28 cellular contexts compared by ENCODE assay signal in genomic region chr6:15487262-15487661, GRCh38.
DNase-seq lines count a peak whose midpoint lies in the region; ATAC-seq and TF ChIP-seq lines count a peak whose summit lies in the region.
"Had no signal": no experiment of that assay in that cellular context is flagged by ENCODE, and none has a peak within 500 bp of the region (broad histone marks: within the 10 kb centered on the region; RNA-seq: fewer than 3 reads in every experiment).

No MANE protein-coding gene starts in this region.

- peaks cover 0 to 27% (median 0%) of the 10 kb centered on the region in 3 experiments for H3K36me3 ChIP-seq in naive thymus-derived CD4-positive, alpha-beta T cell (ENCODE audit: control insufficient read depth in 2 of 3, insufficient read depth in 3 of 3, low read length in 3 of 3)
- H3K36me3 ChIP-seq: MG63 had no signal

- H3K4me1 ChIP-seq in naive thymus-derived CD4-positive, alpha-beta T cell (ENCODE audit: control insufficient read depth in 2 of 2, insufficient read depth in 2 of 2, low read length in 2 of 2): peaks cover 0 to 11% of the 10 kb centered on the region in 2 donors
- H3K4me1 ChIP-seq: Caco-2 had no signal

- H3K9me3 ChIP-seq in naive thymus-derived CD4-positive, alpha-beta T cell (ENCODE audit: control insufficient read depth in 2 of 3, low read length in 3 of 3): no peaks in the 10 kb centered on the region
- H3K9me3 ChIP-seq: BLaER1, Caco-2, MG63 had no signal

- peaks cover 18% of the 10 kb centered on the region for H3K4me1 Mint-ChIP-seq in T-helper 1 cell treated with Interleukin-12 subunit alpha and Interleukin-12 subunit beta and Interleukin-4 antibody, amounts not matched to agents 30 μg/mL and 1 μg/mL, for 36 hours (ENCODE audit: low read depth)
- H3K4me1 Mint-ChIP-seq in stimulated activated naive CD8-positive, alpha-beta T cell treated with anti-CD3 and anti-CD28 coated beads, Interleukin-15, Interleukin-2, amounts not matched to agents 100 ng/mL and 50 ng/mL, for 24 hours (ENCODE audit: low read depth): peaks cover 59% of the 10 kb centered on the region
- peaks cover 24 to 72% (median 52%) of the 10 kb centered on the region in 7 donors for H3K4me1 Mint-ChIP-seq in naive thymus-derived CD4-positive, alpha-beta T cell

- intact Hi-C loops in naive thymus-derived CD4-positive, alpha-beta T cell (cut with micrococcal nuclease): no loop called here

- ATAC-seq in stimulated activated naive CD8-positive, alpha-beta T cell treated with anti-CD3 and anti-CD28 coated beads, Interleukin-15, Interleukin-2, amounts not matched to agents 100 U/mL and 50 U/mL, for 24 hours: no peak
- no peak for ATAC-seq in naive thymus-derived CD4-positive, alpha-beta T cell
- ATAC-seq in GM21423 (IDR thresholded peaks at IDR 0.05; ENCODE audit: unreplicated experiment): no peak
- ATAC-seq: GM12878, HCT116, HepG2, K562 had no signal

- no peak overlapping the region for H3K4me3 Mint-ChIP-seq in T-helper 1 cell treated with Interleukin-12 subunit alpha and Interleukin-12 subunit beta and Interleukin-4 antibody, amounts not matched to agents 30 μg/mL and 1 μg/mL, for 36 hours
- no peak overlapping the region for H3K4me3 Mint-ChIP-seq in stimulated activated naive CD8-positive, alpha-beta T cell treated with anti-CD3 and anti-CD28 coated beads, Interleukin-15, Interleukin-2, amounts not matched to agents 100 ng/mL and 50 ng/mL, for 24 hours
- H3K4me3 Mint-ChIP-seq in naive thymus-derived CD4-positive, alpha-beta T cell: no peak overlapping the region
- H3K4me3 Mint-ChIP-seq: CD4-positive, alpha-beta memory T cell had no signal

- no peak overlapping the region for H3K4me3 ChIP-seq in naive thymus-derived CD4-positive, alpha-beta T cell (ENCODE audit: low read length)
- H3K4me3 ChIP-seq: BLaER1, GM12878, K562, MG63 had no signal

- DNase-seq in T-helper 1 cell (no peak), superior temporal gyrus (ENCODE audit: extremely low spot score) (no peak), GM10266 (ENCODE audit: extremely low spot score) (no peak)
- no peak for DNase-seq in stimulated activated naive CD8-positive, alpha-beta T cell treated with anti-CD3 and anti-CD28 coated beads, Interleukin-15, Interleukin-2, amounts not matched to agents 100 U/mL and 50 U/mL, for 24 hours
- DNase-seq in naive thymus-derived CD4-positive, alpha-beta T cell: no peak
- DNase-seq: ACHN; Caco-2; CD4-positive, alpha-beta memory T cell; DMS 273 treated with DMSO at 0.1 percent for 48 hours; DMS79 treated with DMSO at 0.1 percent for 48 hours; MG63; NCI-H1417; NCI-H1694 treated with DMSO at 0.1 percent for 48 hours; NCI-H2081 treated with DMSO at 0.1 percent for 48 hours; NCI-H2171 treated with DMSO at 0.1 percent for 48 hours; NCI-H446; NCI-H526; OCI-M1 had no signal

- POLR2A ChIA-PET in naive thymus-derived CD4-positive, alpha-beta T cell (lab: Charles Lee): no interaction called here

- H3K36me3 Mint-ChIP-seq in T-helper 1 cell treated with Interleukin-12 subunit alpha and Interleukin-12 subunit beta and Interleukin-4 antibody, amounts not matched to agents 30 μg/mL and 1 μg/mL, for 36 hours (ENCODE audit: low read depth): peaks cover 12% of the 10 kb centered on the region
- peaks cover 46% of the 10 kb centered on the region for H3K36me3 Mint-ChIP-seq in stimulated activated naive CD8-positive, alpha-beta T cell treated with anti-CD3 and anti-CD28 coated beads, Interleukin-15, Interleukin-2, amounts not matched to agents 100 ng/mL and 50 ng/mL, for 24 hours (ENCODE audit: low read depth)
- H3K36me3 Mint-ChIP-seq in naive thymus-derived CD4-positive, alpha-beta T cell: peaks cover 4 to 22% (median 10%) of the 10 kb centered on the region in 5 donors

- CTCF ChIA-PET in naive thymus-derived CD4-positive, alpha-beta T cell (lab: Charles Lee): interaction anchor here (0.6 kb wide), 1 partner anchor 204 kb away, joined by 4 read pairs; no protein-coding TSS in a partner anchor

- no peak for TF ChIP-seq CTCF in GM10266 (IDR thresholded peaks at IDR 0.05; ENCODE audit: control insufficient read depth, insufficient read depth, low read depth, missing control alignments)

- H3K27me3 ChIP-seq in naive thymus-derived CD4-positive, alpha-beta T cell (ENCODE audit: control insufficient read depth in 2 of 2, insufficient read depth in 2 of 2, low read length in 2 of 2): no peaks in the 10 kb centered on the region
- H3K27me3 ChIP-seq: BLaER1, MG63 had no signal

- H3K27ac Mint-ChIP-seq in T-helper 1 cell treated with Interleukin-12 subunit alpha and Interleukin-12 subunit beta and Interleukin-4 antibody, amounts not matched to agents 30 μg/mL and 1 μg/mL, for 36 hours: peak overlapping the region; percentile 7
- H3K27ac Mint-ChIP-seq in stimulated activated naive CD8-positive, alpha-beta T cell treated with anti-CD3 and anti-CD28 coated beads, Interleukin-15, Interleukin-2, amounts not matched to agents 100 ng/mL and 50 ng/mL, for 24 hours: peak overlapping the region; percentile 73
- H3K27ac Mint-ChIP-seq in naive thymus-derived CD4-positive, alpha-beta T cell: peak overlapping the region in 6 of 9 donors; percentile 6 to 78 (median 34)

- no peaks in the 10 kb centered on the region for H3K9me3 Mint-ChIP-seq in T-helper 1 cell treated with Interleukin-12 subunit alpha and Interleukin-12 subunit beta and Interleukin-4 antibody, amounts not matched to agents 30 μg/mL and 1 μg/mL, for 36 hours
- H3K9me3 Mint-ChIP-seq in stimulated activated naive CD8-positive, alpha-beta T cell treated with anti-CD3 and anti-CD28 coated beads, Interleukin-15, Interleukin-2, amounts not matched to agents 100 ng/mL and 50 ng/mL, for 24 hours: no peaks in the 10 kb centered on the region
- H3K9me3 Mint-ChIP-seq in naive thymus-derived CD4-positive, alpha-beta T cell: no peaks in the 10 kb centered on the region

- no peaks in the 10 kb centered on the region for H3K27me3 Mint-ChIP-seq in T-helper 1 cell treated with Interleukin-12 subunit alpha and Interleukin-12 subunit beta and Interleukin-4 antibody, amounts not matched to agents 30 μg/mL and 1 μg/mL, for 36 hours (ENCODE audit: low read depth)
- no peaks in the 10 kb centered on the region for H3K27me3 Mint-ChIP-seq in stimulated activated naive CD8-positive, alpha-beta T cell treated with anti-CD3 and anti-CD28 coated beads, Interleukin-15, Interleukin-2, amounts not matched to agents 100 ng/mL and 50 ng/mL, for 24 hours
- H3K27me3 Mint-ChIP-seq in naive thymus-derived CD4-positive, alpha-beta T cell: no peaks in the 10 kb centered on the region
- H3K27me3 Mint-ChIP-seq: CD4-positive, alpha-beta memory T cell had no signal

- H3K27ac ChIP-seq in naive thymus-derived CD4-positive, alpha-beta T cell (ENCODE audit: low read depth, low read length): no peak overlapping the region
- H3K27ac ChIP-seq: 22Rv1, BLaER1, HL-60 had no signal

Comparison
In these comparisons a context has a peak if more than half of its experiments do, and no peak if none do; other contexts are left out.
1. H3K27ac Mint-ChIP-seq: peak in every context shown above with its lines; median percentile 73 in stimulated activated naive CD8-positive, alpha-beta T cell treated with anti-CD3 and anti-CD28 coated beads, Interleukin-15, Interleukin-2, amounts not matched to agents 100 ng/mL and 50 ng/mL, for 24 hours; 34 in naive thymus-derived CD4-positive, alpha-beta T cell; 7 in T-helper 1 cell treated with Interleukin-12 subunit alpha and Interleukin-12 subunit beta and Interleukin-4 antibody, amounts not matched to agents 30 μg/mL and 1 μg/mL, for 36 hours.